Comparison of ENCODE assay signal across 20 cellular contexts in genomic region chr12:91804533-91804932, GRCh38.
A peak's percentile ranks its signal among the peaks of the same experiment; 100 is the strongest.
DNase-seq lines count a peak whose midpoint lies in the region; ATAC-seq, FAIRE-seq and TF ChIP-seq lines count a peak whose summit lies in the region.
"Had no signal": no experiment of that assay in that cellular context is flagged by ENCODE, and none has a peak within 500 bp of the region (broad histone marks: within the 10 kb centered on the region; RNA-seq: fewer than 3 reads in every experiment).

No MANE protein-coding gene starts in this region.

- H3K4me1 ChIP-seq in HCT116 (ENCODE audit: control insufficient read depth in 1 of 2, insufficient read depth in 2 of 2, low read length in 2 of 2) (peaks cover 7 to 19% of the 10 kb centered on the region in 2 experiments; a peak in 3 of 4 replicates), trophoblast cell (ENCODE audit: control insufficient read depth in 1 of 2, insufficient read depth in 2 of 2, low read length in 2 of 2) (peaks cover 6 to 8% of the 10 kb centered on the region in 2 experiments), mucosa of descending colon (ENCODE audit: low read depth) (no peaks in the 10 kb centered on the region)
- H3K4me1 ChIP-seq: neural progenitor cell, psoas muscle, upper lobe of left lung had no signal

- no peak overlapping the region for H3K18ac ChIP-seq in trophoblast cell (ENCODE audit: low read length)

- no peaks in the 10 kb centered on the region for H3K36me3 ChIP-seq in HCT116 (ENCODE audit: control insufficient read depth in 1 of 2, insufficient read depth in 2 of 2, low read length in 2 of 2)
- no peaks in the 10 kb centered on the region for H3K36me3 ChIP-seq in trophoblast cell (ENCODE audit: control insufficient read depth in 1 of 2, insufficient read depth in 2 of 2, low read length in 2 of 2)
- H3K36me3 ChIP-seq in mucosa of descending colon (ENCODE audit: low read depth): no peaks in the 10 kb centered on the region
- H3K36me3 ChIP-seq: neural progenitor cell, upper lobe of left lung had no signal

- CTCF ChIA-PET in HCT116 (lab: Charles Lee): no interaction called here

- H3K27me3 ChIP-seq in HCT116 (ENCODE audit: insufficient read depth, low read length) (no peaks in the 10 kb centered on the region), trophoblast cell (ENCODE audit: insufficient read depth, low read length) (no peaks in the 10 kb centered on the region)
- H3K27me3 ChIP-seq: neural progenitor cell, upper lobe of left lung had no signal

- no peak overlapping the region for H2AK5ac ChIP-seq in trophoblast cell (ENCODE audit: low read length)

- BruUV-seq in HCT116 (replicated peaks; lab: Mats Ljungman, UMichigan): no TSS peak

- H2AFZ ChIP-seq in HCT116 (ENCODE audit: low read depth, low read length, poor library complexity, severe bottlenecking) (no peak overlapping the region), trophoblast cell (ENCODE audit: insufficient read depth, low read length, poor library complexity) (no peak overlapping the region)
- H2AFZ ChIP-seq: neural progenitor cell had no signal

- no peak for TF ChIP-seq POLR2A in HCT116 (IDR thresholded peaks at IDR 0.05; ENCODE audit: borderline replicate concordance, extremely low read depth, insufficient read depth, insufficient read length)

- H3K9me2 ChIP-seq in HCT116 (ENCODE audit: insufficient read depth): no peaks in the 10 kb centered on the region

- H4K8ac ChIP-seq in trophoblast cell (ENCODE audit: low read depth, low read length): peak overlapping the region; percentile 0

- intact Hi-C loops in HCT116 (cut with micrococcal nuclease) (no loop called here), mucosa of descending colon (cut with DNase I, micrococcal nuclease) (no loop called here)

- H3K4ac ChIP-seq in trophoblast cell (ENCODE audit: low read depth, low read length): no peak overlapping the region

- TF ChIP-seq RAD21 in HCT116 (IDR thresholded peaks at IDR 0.05; ENCODE audit: low read depth): no peak

- no peak overlapping the region for H2BK12ac ChIP-seq in trophoblast cell (ENCODE audit: low read length)

- no peak overlapping the region for H2BK5ac ChIP-seq in trophoblast cell (ENCODE audit: low read depth, low read length, poor library complexity)

- RAD21 ChIA-PET in HCT116 (lab: Charles Lee; ENCODE audit: low non-redundant PET in 1 of 2, low total read pairs in 2 of 2, uncharacterized antibody in 2 of 2, unreplicated experiment in 2 of 2): no interaction called here

- H3K9ac ChIP-seq in HCT116 (ENCODE audit: low read length) (no peak overlapping the region), trophoblast cell (ENCODE audit: low read length) (no peak overlapping the region)
- H3K9ac ChIP-seq: neural progenitor cell had no signal

- POLR2A ChIA-PET in HCT116 (lab: Charles Lee): no interaction called here

- peak overlapping the region; percentile 67 for H3K4me2 ChIP-seq in HCT116 (ENCODE audit: low read length)
- no peak overlapping the region for H3K4me2 ChIP-seq in trophoblast cell (ENCODE audit: low read length)
- H3K4me2 ChIP-seq: neural progenitor cell had no signal

- H3K14ac ChIP-seq in trophoblast cell (ENCODE audit: low read length): no peak overlapping the region

- peak overlapping the region; percentile 55 for H2BK120ac ChIP-seq in trophoblast cell (ENCODE audit: insufficient read depth, low read length, poor library complexity)

- H3K27ac ChIP-seq in HCT116 (ENCODE audit: low read depth, low read length): no peak overlapping the region
- peak overlapping the region; percentile 72 for H3K27ac ChIP-seq in trophoblast cell (ENCODE audit: low read depth, low read length)
- H3K27ac ChIP-seq: neural progenitor cell, psoas muscle, upper lobe of left lung had no signal

- H3K79me1 ChIP-seq in trophoblast cell (ENCODE audit: low read length): peaks cover 6% of the 10 kb centered on the region

- peak overlapping the region; percentile 71 for H4K91ac ChIP-seq in trophoblast cell (ENCODE audit: low read depth, low read length)

- no peak overlapping the region for H3K23ac ChIP-seq in trophoblast cell (ENCODE audit: low read length)

- ATAC-seq in HCT116 (peak; percentile 92), HG03135 (IDR thresholded peaks at IDR 0.05; ENCODE audit: unreplicated experiment) (no peak), HG02884 (IDR thresholded peaks at IDR 0.05; ENCODE audit: unreplicated experiment) (no peak), mucosa of descending colon (no peak)
- ATAC-seq: psoas muscle, T-helper 17 cell, WTC11 had no signal

- H3K4me3 ChIP-seq in HCT116 (replicated peaks in 1 of 2; ENCODE audit: low read depth in 1 of 2, low read length in 2 of 2) (peak overlapping the region in 1 of 2 experiments; percentile 15; a peak in 1 of 4 replicates), epithelial cell of esophagus (ENCODE audit: low read length) (no peak overlapping the region), trophoblast cell (ENCODE audit: low read depth, low read length) (no peak overlapping the region), mucosa of descending colon (no peak overlapping the region)
- H3K4me3 ChIP-seq: neural progenitor cell, psoas muscle, upper lobe of left lung had no signal

- no peak for TF ChIP-seq CTCF in HCT116 (IDR thresholded peaks at IDR 0.05 in 2 of 3, conservative IDR thresholded peaks at IDR 0.05 in 1 of 3; ENCODE audit: borderline replicate concordance in 1 of 3, insufficient read depth in 1 of 3, low read depth in 2 of 3, low read length in 2 of 3)
- TF ChIP-seq CTCF in epithelial cell of esophagus (IDR thresholded peaks at IDR 0.05; ENCODE audit: insufficient read depth, low read depth, low read length, missing control alignments): no peak
- no peak for TF ChIP-seq CTCF in mucosa of descending colon (IDR thresholded peaks at IDR 0.05)

- WGBS in trophoblast cell (ENCODE audit: extremely low coverage, insufficient coverage, insufficient read length): no CpG with 5 or more reads among the region's 1 CpG

- H3K9me3 ChIP-seq in HCT116 (ENCODE audit: control insufficient read depth in 1 of 2, insufficient read depth in 1 of 2, low read depth in 1 of 2, low read length in 2 of 2) (no peaks in the 10 kb centered on the region), trophoblast cell (ENCODE audit: insufficient read depth, low read depth, low read length) (no peaks in the 10 kb centered on the region), mucosa of descending colon (peaks cover 12% of the 10 kb centered on the region)

- no peak for FAIRE-seq in RCC 7860 (lab: Jason Lieb, UNC)

- no peaks in the 10 kb centered on the region for H3K79me2 ChIP-seq in HCT116 (ENCODE audit: insufficient read depth, low read length)
- no peaks in the 10 kb centered on the region for H3K79me2 ChIP-seq in trophoblast cell (ENCODE audit: control insufficient read depth, insufficient read depth, low read length, poor library complexity)

- H4K20me1 ChIP-seq in HCT116 (ENCODE audit: insufficient read depth): no peaks in the 10 kb centered on the region

- DNase-seq in HCT116 (ENCODE audit: low read depth, low spot score): peak; percentile 81
- peak; percentile 15 for DNase-seq in RCC 7860 (ENCODE audit: low spot score)
- DNase-seq in epithelial cell of esophagus (ENCODE audit: low read depth): peak; percentile 58
- DNase-seq in trophoblast cell: peak; percentile 68 to 79
- DNase-seq in mucosa of descending colon: no peak
- DNase-seq: activated CD4-positive, alpha-beta T cell treated with anti-CD3 and anti-CD28 coated beads, Interleukin-2, amount 50 U/mL, for 4 hours; activated effector memory CD4-positive, alpha-beta T cell treated with anti-CD3 and anti-CD28 coated beads, Interleukin-2, amount 50 U/mL, for 16 hours; cerebellar nuclear complex; effector CD8-positive, alpha-beta T cell; NCI-H1694; NCI-H774; psoas muscle; SIG-M5; stimulated activated CD4-positive, alpha-beta T cell treated with anti-CD3 and anti-CD28 coated beads, Interleukin-4, amount 100 ng/mL, for 4 hours; T-helper 17 cell; upper lobe of left lung had no signal

- no peak overlapping the region for H4K12ac ChIP-seq in trophoblast cell (ENCODE audit: low read depth, low read length)

TF ChIP-seq in HCT116, 20 proteins besides CTCF, POLR2A, EP300 and RAD21:
- TF ChIP-seq CBX3 (IDR thresholded peaks at IDR 0.05; ENCODE audit: low read depth): peak; percentile 88
- peak; percentile 96 for TF ChIP-seq TCF7L2 (IDR thresholded peaks at IDR 0.05; ENCODE audit: borderline replicate concordance, extremely low read depth, insufficient read depth, insufficient read length)
- peak; percentile 93 for TF ChIP-seq JUND (IDR thresholded peaks at IDR 0.05)
- TF ChIP-seq YY1 (IDR thresholded peaks at IDR 0.05; ENCODE audit: extremely low read depth, insufficient replicate concordance, low read depth, low read length): peak; percentile 34
- TF ChIP-seq POLR2AphosphoS5 (IDR thresholded peaks at IDR 0.05; ENCODE audit: low read depth, low read length): peak; percentile 30; the same call in 1 of the 2 replicates
- TF ChIP-seq SP1 (IDR thresholded peaks at IDR 0.05; ENCODE audit: low read depth): peak; percentile 76
- peak; percentile 91 for TF ChIP-seq FOSL1 (IDR thresholded peaks at IDR 0.05; ENCODE audit: low read depth)
- no peak for TF ChIP-seq ATF3 (IDR thresholded peaks at IDR 0.05)
- TF ChIP-seq MAX (IDR thresholded peaks at IDR 0.05): no peak; the same call in 1 of the 2 replicates
- TF ChIP-seq SRF (IDR thresholded peaks at IDR 0.05; ENCODE audit: low read depth): peak; percentile 26; the same call in 1 of the 2 replicates
TF ChIP-seq in HCT116: peak in this region for 8.

Comparison
In these comparisons a context has a peak if more than half of its experiments do, and no peak if none do; other contexts are left out.
1. DNase-seq: peak in HCT116 (single experiment), RCC 7860 (single experiment), epithelial cell of esophagus (single experiment) and trophoblast cell (2 of 2); none in mucosa of descending colon (0 of 3).